Comparison of ENCODE assay signal across 7 cellular contexts in the genomic region with DNA sequence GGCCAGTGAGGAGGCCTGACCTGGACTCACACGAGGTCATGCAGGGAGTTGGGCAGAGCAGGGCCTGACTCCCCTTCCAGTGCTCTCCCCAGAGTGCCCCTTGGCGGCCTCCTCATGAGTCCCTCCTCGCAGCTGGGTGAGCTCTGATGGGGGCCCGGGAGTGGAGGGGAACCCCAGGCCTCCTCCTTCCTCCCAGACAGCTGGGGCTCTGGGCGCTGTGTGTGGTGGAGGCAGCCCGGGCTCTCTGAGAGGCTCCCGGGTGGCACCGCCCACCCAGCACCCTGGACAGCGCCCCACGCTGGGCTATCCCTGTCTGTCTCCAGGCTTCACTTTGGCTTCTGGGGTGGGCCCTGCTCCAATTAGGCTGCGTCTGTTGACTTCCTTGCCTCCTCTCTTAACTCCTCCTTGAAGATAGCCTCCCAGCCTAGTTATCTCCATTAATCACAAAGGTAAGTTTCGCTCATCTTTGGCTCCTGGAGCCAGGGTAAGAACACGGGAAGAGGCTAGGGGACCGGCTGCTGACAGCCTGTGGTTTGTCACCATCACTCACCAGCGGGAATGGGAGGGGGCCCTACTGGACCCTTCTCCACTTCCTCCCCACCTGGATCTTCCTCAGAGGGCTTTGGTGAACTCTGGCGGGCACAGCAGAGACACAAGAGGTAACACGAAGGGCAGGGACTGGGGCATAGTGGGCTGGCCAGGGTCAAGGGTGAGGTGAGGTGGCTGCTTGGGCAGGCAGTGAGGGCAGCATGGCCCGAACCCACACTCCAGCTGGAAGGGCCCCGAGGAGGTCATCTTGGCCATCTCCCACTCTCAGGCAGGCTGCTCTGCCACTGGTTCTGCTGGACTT. TPM values are rescaled to one million over a fixed set of nuclear protein-coding genes. Genes with fewer than 3 reads are reported as not detected.
A peak's percentile ranks its signal among the peaks of the same experiment; 100 is the strongest.
DNase-seq lines count a peak whose midpoint lies in the region; ATAC-seq and TF ChIP-seq lines count a peak whose summit lies in the region.

No MANE protein-coding gene starts in this region.

- H4K5ac ChIP-seq in H9 (ENCODE audit: insufficient read length, low read depth, low read length): no peak overlapping the region

- H3K18ac ChIP-seq in H9 (ENCODE audit: insufficient read length, low read depth, low read length): no peak overlapping the region

- no peaks in the 10 kb centered on the region for H3K79me2 ChIP-seq in H9 (ENCODE audit: insufficient read depth, low read length)
- H3K79me2 ChIP-seq in fibroblast of lung (ENCODE audit: control insufficient read depth, insufficient read depth, low read length): no peaks in the 10 kb centered on the region

- H4K20me1 ChIP-seq in H9 (ENCODE audit: control insufficient read depth, insufficient read depth, insufficient read length) (no peaks in the 10 kb centered on the region), fibroblast of lung (ENCODE audit: control insufficient read depth, extremely low read depth, insufficient read depth, low read length) (no peaks in the 10 kb centered on the region)

- H2AK5ac ChIP-seq in H9 (ENCODE audit: insufficient read length, low read length): no peak overlapping the region

- no peak overlapping the region for H4K91ac ChIP-seq in H9 (ENCODE audit: insufficient read length, low read depth, low read length)

- H3K4ac ChIP-seq in H9 (ENCODE audit: low read depth, low read length): no peak overlapping the region

- H3K4me3 ChIP-seq in fibroblast of lung (replicated peaks in 1 of 4; ENCODE audit: control extremely low read depth in 1 of 4, insufficient read depth in 1 of 4, low read depth in 3 of 4, low read length in 4 of 4): no peak overlapping the region
- no peak overlapping the region for H3K4me3 ChIP-seq in spleen

- H2BK5ac ChIP-seq in H9 (ENCODE audit: insufficient read length, low read length): no peak overlapping the region

- H3K9me3 Mint-ChIP-seq in H9: no peaks in the 10 kb centered on the region

- no peak for TF ChIP-seq POLR2A in spleen (IDR thresholded peaks at IDR 0.05)

- H3K27me3 ChIP-seq in H9 (ENCODE audit: insufficient read depth, low read length): no peaks in the 10 kb centered on the region
- peaks cover 2% of the 10 kb centered on the region for H3K27me3 ChIP-seq in fibroblast of lung (ENCODE audit: control insufficient read depth, insufficient read depth, low read length)
- H3K27me3 ChIP-seq in spleen (replicated peaks in 1 of 7): peaks cover 0 to 27% (median 0%) of the 10 kb centered on the region in 7 donors

- no peak for ATAC-seq in GM21367 (IDR thresholded peaks at IDR 0.05; ENCODE audit: unreplicated experiment)

- intact Hi-C loops in spleen (cut with DNase I; ENCODE audit: low total_unique reads): no loop called here

- H3K36me3 ChIP-seq in fibroblast of lung (ENCODE audit: control insufficient read depth, insufficient read depth, low read length) (no peaks in the 10 kb centered on the region), spleen (no peaks in the 10 kb centered on the region)

- H3K79me1 ChIP-seq in H9 (ENCODE audit: insufficient read depth, low read depth, low read length, poor library complexity, severe bottlenecking): no peaks in the 10 kb centered on the region

- H2BK120ac ChIP-seq in H9 (ENCODE audit: low read depth, low read length, poor library complexity, severe bottlenecking): no peak overlapping the region

- no peaks in the 10 kb centered on the region for H3K36me3 Mint-ChIP-seq in H9 (ENCODE audit: insufficient read depth in 1 of 3, low read depth in 3 of 3)

- H3K27ac Mint-ChIP-seq in H9: peak overlapping the region in 1 of 3 experiments; percentile 54; a peak in 1 of 7 replicates

- H3K9me3 ChIP-seq in H9 (ENCODE audit: control insufficient read depth, low read depth, low read length) (no peaks in the 10 kb centered on the region), fibroblast of lung (ENCODE audit: control insufficient read depth, insufficient read depth, low read depth, low read length) (no peaks in the 10 kb centered on the region), spleen (no peaks in the 10 kb centered on the region)

- H2BK12ac ChIP-seq in H9 (ENCODE audit: insufficient read length, low read depth, low read length): no peak overlapping the region

- no peak overlapping the region for H3K56ac ChIP-seq in H9 (ENCODE audit: insufficient read length, low read depth, low read length)

- no peak overlapping the region for H3K23ac ChIP-seq in H9 (ENCODE audit: insufficient read length, low read depth, low read length)

- no peak overlapping the region for H2AFZ ChIP-seq in H9 (ENCODE audit: low read length)
- H2AFZ ChIP-seq in fibroblast of lung (ENCODE audit: low read length): no peak overlapping the region

- no peak overlapping the region for H4K8ac ChIP-seq in H9 (replicated peaks; ENCODE audit: insufficient read length, low read depth, low read length)

- no peak overlapping the region for H2BK20ac ChIP-seq in H9 (ENCODE audit: low read depth, low read length, poor library complexity, severe bottlenecking)

- no peaks in the 10 kb centered on the region for H3K23me2 ChIP-seq in H9 (ENCODE audit: insufficient read length, low read depth, low read length, poor library complexity, severe bottlenecking)

- H3K9ac ChIP-seq in H9 (ENCODE audit: extremely low read depth, insufficient read length, low read length) (no peak overlapping the region), fibroblast of lung (ENCODE audit: insufficient read depth, low read length) (no peak overlapping the region)

- H3K27ac ChIP-seq in H9 (ENCODE audit: insufficient read length, low read depth, low read length): no peak overlapping the region
- H3K27ac ChIP-seq in fibroblast of lung (ENCODE audit: insufficient read depth, low read length): no peak overlapping the region
- H3K27ac ChIP-seq in spleen: no peak overlapping the region

- WGBS in H9 (ENCODE audit: extremely low coverage, insufficient read length, low lambda C conversion rate): no CpG with 5 or more reads among the region's 19 CpGs
- WGBS in spleen, 5 donors: 36 to 56% (median 38%) methylated on average over 10 to 19 of the region's 19 CpGs

- H3T11ph ChIP-seq in H9 (ENCODE audit: low read length): no peak overlapping the region

- H3K4me3 Mint-ChIP-seq in H9: no peak overlapping the region

- H2BK15ac ChIP-seq in H9 (ENCODE audit: low read depth, low read length): no peak overlapping the region

- 0 out of 4 replicates have a peak, but pooled peaks cover 2 to 4% of the 10 kb centered on the region in 2 experiments for H3K4me1 Mint-ChIP-seq in H9

- no peak overlapping the region for H3K14ac ChIP-seq in H9 (ENCODE audit: insufficient read depth, low read length)

- TF ChIP-seq CTCF in H9 (conservative IDR thresholded peaks at IDR 0.05) (no peak), fibroblast of lung (conservative IDR thresholded peaks at IDR 0.05 in 1 of 2, IDR thresholded peaks at IDR 0.05 in 1 of 2; ENCODE audit: low read depth in 1 of 2, low read length in 2 of 2) (no peak), spleen (IDR thresholded peaks at IDR 0.05 in 8 of 11, conservative IDR thresholded peaks at IDR 0.05 in 3 of 11) (no peak)

- H3K27me3 Mint-ChIP-seq in H9 (ENCODE audit: low read depth): peaks cover 44% of the 10 kb centered on the region

- H3K4me1 ChIP-seq in H9 (ENCODE audit: insufficient read depth, low read length): no peaks in the 10 kb centered on the region
- no peaks in the 10 kb centered on the region for H3K4me1 ChIP-seq in fibroblast of lung (ENCODE audit: control insufficient read depth, extremely low read depth, insufficient read depth, low read length)
- no peaks in the 10 kb centered on the region for H3K4me1 ChIP-seq in spleen

- H3K4me2 ChIP-seq in H9 (ENCODE audit: insufficient read depth, insufficient read length, low read length): no peak overlapping the region
- no peak overlapping the region for H3K4me2 ChIP-seq in fibroblast of lung (ENCODE audit: extremely low read depth, insufficient read depth, low read length)

- peak; percentile 82 for DNase-seq in H9
- peak; percentile 56 for DNase-seq in RPMI8226
- peak; percentile 15 to 18 for DNase-seq in fibroblast of lung (ENCODE audit: low read depth in 2 of 2)
- peak; percentile 66 for DNase-seq in spleen
- no peak for DNase-seq in NCI-H748 treated with DMSO at 0.1 percent for 48 hours (lab: John Stamatoyannopoulos, UW)
- no peak for DNase-seq in kidney glomerular epithelial cell (lab: John Stamatoyannopoulos, UW)

RNA-seq across cellular contexts. Expression of a gene that starts 13.1 kb away (rescaled TPM):
- 0.09 and 0.22 TPM in 2 replicates for total RNA-seq in H9 (2021)
- under 0.01 and 0.17 TPM in 2 replicates for total RNA-seq in fibroblast of lung
- polyA plus RNA-seq in fibroblast of lung: 0.05 TPM in 2 replicates
- polyA plus RNA-seq in fibroblast of lung (2012): 0.05 TPM in 1 of 2 replicates, not detected in the other
- not detected in 2 replicates for polyA minus RNA-seq in fibroblast of lung (ENCODE audit: low replicate concordance)
- under 1 TPM in 6 of 7 donors, not detected in 1; 0.09 to 0.42 (median 0.25) TPM for total RNA-seq in spleen
- under 1 TPM; 0.03 to 0.24 (median 0.05) TPM for polyA plus RNA-seq in spleen

Comparison
In these comparisons a context has a peak if more than half of its experiments do, and no peak if none do; other contexts are left out.
1. DNase-seq: peak in H9 (single experiment), RPMI8226 (single experiment), fibroblast of lung (2 of 2) and spleen (single experiment); none in NCI-H748 treated with DMSO at 0.1 percent for 48 hours (single experiment) and kidney glomerular epithelial cell (single experiment).